11 cellular contexts compared by ENCODE assay signal in genomic region chr12:15154108-15154507, GRCh38.
"Had no signal": no experiment of that assay in that cellular context is flagged by ENCODE, and none has a peak within 500 bp of the region (broad histone marks: within the 10 kb centered on the region; RNA-seq: fewer than 3 reads in every experiment).

No MANE protein-coding gene starts in this region.

- H3K9ac ChIP-seq: neural progenitor cell had no signal

- H3K36me3 ChIP-seq: neural progenitor cell, pancreas had no signal

- DNase-seq: activated CD4-positive, CD25-positive, alpha-beta regulatory T cell; activated effector memory CD4-positive, alpha-beta T cell treated with anti-CD3 and anti-CD28 coated beads, Interleukin-2, amount 50 U/mL, for 16 hours; activated T-cell treated with anti-CD3 and anti-CD28 coated beads, Interleukin-2, amount 50 U/mL, for 1 hour; dorsolateral prefrontal cortex; glutamatergic neuron; pancreas; retina; stimulated activated naive B cell treated with anti-CD40 and anti-IgM and Interleukin-4, amounts not matched to agents 10 μg/mL and 1 μg/mL and 100 μg/mL, for 72 hours had no signal

- H3K4me3 ChIP-seq: dorsolateral prefrontal cortex, neural progenitor cell, pancreas, smooth muscle cell had no signal

- H3K4me1 Mint-ChIP-seq: neural progenitor cell; stimulated activated naive B cell treated with anti-CD40 and anti-IgM and Interleukin-4, amounts not matched to agents 10 μg/mL and 1 μg/mL and 100 μg/mL, for 72 hours had no signal

- H3K4me1 ChIP-seq: neural progenitor cell, pancreas had no signal

- H3K4me2 ChIP-seq: neural progenitor cell, smooth muscle cell had no signal

- H2AFZ ChIP-seq: neural progenitor cell had no signal

- H3K36me3 Mint-ChIP-seq: activated naive CD8-positive, alpha-beta T cell; neural progenitor cell; stimulated activated naive B cell treated with anti-CD40 and anti-IgM and Interleukin-4, amounts not matched to agents 10 μg/mL and 1 μg/mL and 100 μg/mL, for 72 hours had no signal

- H3K9me3 Mint-ChIP-seq: neural progenitor cell; stimulated activated naive B cell treated with anti-CD40 and anti-IgM and Interleukin-4, amounts not matched to agents 10 μg/mL and 1 μg/mL and 100 μg/mL, for 72 hours had no signal

- H3K9me3 ChIP-seq: pancreas had no signal

- H3K27me3 ChIP-seq: neural progenitor cell, pancreas had no signal

- H3K27ac Mint-ChIP-seq: activated naive CD8-positive, alpha-beta T cell; neural progenitor cell; stimulated activated naive B cell treated with anti-CD40 and anti-IgM and Interleukin-4, amounts not matched to agents 10 μg/mL and 1 μg/mL and 100 μg/mL, for 72 hours had no signal

- H3K4me3 Mint-ChIP-seq: activated naive CD8-positive, alpha-beta T cell; neural progenitor cell; stimulated activated naive B cell treated with anti-CD40 and anti-IgM and Interleukin-4, amounts not matched to agents 10 μg/mL and 1 μg/mL and 100 μg/mL, for 72 hours had no signal

- H3K27ac ChIP-seq: neural progenitor cell had no signal
